25 cellular contexts compared by ENCODE assay signal in genomic region chr5:94856257-94856656, GRCh38.
"Had no signal": no experiment of that assay in that cellular context is flagged by ENCODE, and none has a peak within 500 bp of the region (broad histone marks: within the 10 kb centered on the region; RNA-seq: fewer than 3 reads in every experiment).

No MANE protein-coding gene starts in this region.

- DNase-seq: activated CD4-positive, alpha-beta memory T cell treated with anti-CD3 and anti-CD28 coated beads, Interleukin-2, amount 10 ng/mL, durations not matched to agents 7 days and 5 days; activated CD4-positive, alpha-beta T cell treated with anti-CD3 and anti-CD28 coated beads for 1 hour; activated CD4-positive, alpha-beta T cell treated with anti-CD3 and anti-CD28 coated beads, Interleukin-2, amount 10 ng/mL, durations not matched to agents 7 days and 5 days; activated CD8-positive, alpha-beta memory T cell treated with anti-CD3 and anti-CD28 coated beads, Interleukin-2, amount 50 U/mL, for 48 hours; activated naive CD8-positive, alpha-beta T cell treated with anti-CD3 and anti-CD28 coated beads, Interleukin-2, amount 50 U/mL, for 24 hours; activated T-cell treated with anti-CD3 and anti-CD28 coated beads, Interleukin-2, amount 50 U/mL, for 4 hours; amygdala; caudate nucleus; cortex of kidney; effector memory CD8-positive, alpha-beta T cell; erythroblast; gastrocnemius medialis; glutamatergic neuron; left ventricle myocardium inferior; mesendoderm; mucosa of descending colon; stimulated activated CD4-positive, alpha-beta T cell treated with anti-CD3 and anti-CD28 coated beads, Interleukin-1b, Interleukin-23, amount 100 ng/mL, for 48 hours; stimulated activated naive CD4-positive, alpha-beta T cell; tibial artery; upper lobe of right lung; WERI-Rb-1 had no signal

- H3K9me3 ChIP-seq: gastrocnemius medialis, left ventricle myocardium inferior, mucosa of descending colon, right atrium auricular region, suprapubic skin, tibial artery, upper lobe of right lung had no signal

- H3K4me1 ChIP-seq: gastrocnemius medialis, left ventricle myocardium inferior, right atrium auricular region, suprapubic skin, tibial artery, upper lobe of right lung had no signal

- H3K27ac ChIP-seq: gastrocnemius medialis, left ventricle myocardium inferior, right atrium auricular region, suprapubic skin, tibial artery, upper lobe of right lung, WERI-Rb-1 had no signal

- H3K27me3 ChIP-seq: gastrocnemius medialis, right atrium auricular region, suprapubic skin, tibial artery, upper lobe of right lung had no signal

- H3K4me3 ChIP-seq: gastrocnemius medialis, left ventricle myocardium inferior, lung, mucosa of descending colon, right atrium auricular region, smooth muscle cell, suprapubic skin, tibial artery, upper lobe of right lung had no signal

- H3K36me3 ChIP-seq: gastrocnemius medialis, left ventricle myocardium inferior, right atrium auricular region, suprapubic skin, tibial artery, upper lobe of right lung, WERI-Rb-1 had no signal
